Comparison of ENCODE assay signal across 24 cellular contexts in genomic region chr1:242569867-242570266, GRCh38. TPM values are rescaled to one million over a fixed set of nuclear protein-coding genes. Genes with fewer than 3 reads are reported as not detected.
DNase-seq lines count a peak whose midpoint lies in the region; FAIRE-seq and TF ChIP-seq lines count a peak whose summit lies in the region.
"Had no signal": no experiment of that assay in that cellular context is flagged by ENCODE, and none has a peak within 500 bp of the region (broad histone marks: within the 10 kb centered on the region; RNA-seq: fewer than 3 reads in every experiment).

No MANE protein-coding gene starts in this region.

- TF ChIP-seq CTCF in mammary epithelial cell (conservative IDR thresholded peaks at IDR 0.05 in 1 of 2, IDR thresholded peaks at IDR 0.05 in 1 of 2; ENCODE audit: extremely low read depth in 1 of 2, insufficient read depth in 1 of 2, low read depth in 1 of 2, low read length in 2 of 2) (no peak), breast epithelium (IDR thresholded peaks at IDR 0.05) (no peak), epithelial cell of proximal tubule (conservative IDR thresholded peaks at IDR 0.05; ENCODE audit: low read depth, low read length) (no peak), kidney (IDR thresholded peaks at IDR 0.05; ENCODE audit: borderline replicate concordance, extremely low read depth, insufficient read depth) (no peak)

- H3K27me3 ChIP-seq in mammary epithelial cell (ENCODE audit: insufficient read depth, low read length) (no peaks in the 10 kb centered on the region), breast epithelium (no peaks in the 10 kb centered on the region)

- H3K27ac ChIP-seq in mammary epithelial cell (ENCODE audit: insufficient read depth, low read depth, low read length) = no peak overlapping the region
- no peak overlapping the region for H3K27ac ChIP-seq in breast epithelium
- H3K27ac ChIP-seq in mesodermal cell (ENCODE audit: low read depth, low read length, severe bottlenecking) = peak overlapping the region; percentile 30
- H3K27ac ChIP-seq in kidney (ENCODE audit: low read depth in 2 of 2, low read length in 2 of 2) = no peak overlapping the region

- dilution Hi-C loops in mammary epithelial cell (cut with HindIII; ENCODE audit: low sequenced_read_pairs) = no loop called here

- H3K9me3 Mint-ChIP-seq in activated T-cell treated with anti-CD3 and anti-CD28 coated beads, Interleukin-2, amount 50 U/mL, for 24 hours = no peaks in the 10 kb centered on the region
- no peaks in the 10 kb centered on the region for H3K9me3 Mint-ChIP-seq in T-helper 2 cell treated with Interferon-gamma antibody and Interleukin-4, amounts not matched to agents 5 μg/mL and 100 μg/mL, for 36 hours

- intact Hi-C loops in mammary epithelial cell (cut with micrococcal nuclease) (no loop called here), breast epithelium (cut with DNase I; ENCODE audit: low total_unique reads) (no loop called here), kidney (cut with DNase I) (no loop called here)

- no peak overlapping the region for H2AFZ ChIP-seq in mammary epithelial cell (ENCODE audit: low read depth, low read length)

- H3K27ac Mint-ChIP-seq in activated T-cell treated with anti-CD3 and anti-CD28 coated beads, Interleukin-2, amount 50 U/mL, for 24 hours = no peak overlapping the region
- H3K27ac Mint-ChIP-seq in T-helper 2 cell treated with Interferon-gamma antibody and Interleukin-4, amounts not matched to agents 5 μg/mL and 100 μg/mL, for 36 hours = no peak overlapping the region
- H3K27ac Mint-ChIP-seq: CD8-positive, alpha-beta T cell had no signal

- no peak for TF ChIP-seq POLR2A in breast epithelium (IDR thresholded peaks at IDR 0.05)

- H3K4me2 ChIP-seq in mammary epithelial cell (ENCODE audit: insufficient read depth, low read depth, low read length) = no peak overlapping the region

- peak; percentile 70 for DNase-seq in mammary epithelial cell
- DNase-seq in breast epithelium (ENCODE audit: low spot score in 2 of 2) = no peak
- peak; percentile 37 for DNase-seq in epithelial cell of proximal tubule (ENCODE audit: low read depth)
- no peak for DNase-seq in kidney
- no peak for DNase-seq in activated T-cell treated with anti-CD3 and anti-CD28 coated beads, Interleukin-2, amount 50 U/mL, for 24 hours
- no peak for DNase-seq in T-helper 2 cell treated with Interferon-gamma antibody and Interleukin-4, amounts not matched to agents 5 μg/mL and 100 μg/mL, for 36 hours (ENCODE audit: low spot score)
- DNase-seq: 8988T; AML-193; C1 segment of cervical spinal cord; CD8-positive, alpha-beta T cell; DMS153; IMR-90; NCI-H1694; NCI-H2081; NCI-H446 treated with DMSO at 0.1 percent for 48 hours; NCI-H526 treated with DMSO at 0.1 percent for 48 hours; OCI-M1; Right ventricle myocardium superior had no signal

- WGBS in mammary epithelial cell (ENCODE audit: low coverage, missing lambda C conversion rate) = 23% methylated on average over 1 of the region's 1 CpG
- WGBS in mesodermal cell (ENCODE audit: insufficient coverage in 2 of 2), 2 experiments = no CpG with 5 or more reads among the region's 1 CpG

- BruUV-seq in mammary epithelial cell (replicated peaks; lab: Mats Ljungman, UMichigan) = no TSS peak

- no peaks in the 10 kb centered on the region for H3K79me2 ChIP-seq in mammary epithelial cell (ENCODE audit: insufficient read depth, low read length)

- peaks cover 4% of the 10 kb centered on the region for H3K4me1 ChIP-seq in mammary epithelial cell (ENCODE audit: insufficient read depth, low read length)
- H3K4me1 ChIP-seq in breast epithelium = no peaks in the 10 kb centered on the region
- H3K4me1 ChIP-seq in mesodermal cell (ENCODE audit: control insufficient read depth, insufficient read depth, low read length, poor library complexity, severe bottlenecking) = no peaks in the 10 kb centered on the region
- no peaks in the 10 kb centered on the region for H3K4me1 ChIP-seq in kidney (ENCODE audit: control insufficient read depth in 1 of 2, insufficient read depth in 1 of 2, low read depth in 1 of 2, low read length in 2 of 2)

- no peaks in the 10 kb centered on the region for H3K36me3 Mint-ChIP-seq in activated T-cell treated with anti-CD3 and anti-CD28 coated beads, Interleukin-2, amount 50 U/mL, for 24 hours (ENCODE audit: low read depth)
- H3K36me3 Mint-ChIP-seq in T-helper 2 cell treated with Interferon-gamma antibody and Interleukin-4, amounts not matched to agents 5 μg/mL and 100 μg/mL, for 36 hours (ENCODE audit: low read depth) = no peaks in the 10 kb centered on the region
- H3K36me3 Mint-ChIP-seq: CD8-positive, alpha-beta T cell had no signal

- CTCF ChIA-PET in mammary epithelial cell (lab: Charles Lee; ENCODE audit: low non-redundant PET) = no interaction called here

- no peak overlapping the region for H3K4me3 Mint-ChIP-seq in activated T-cell treated with anti-CD3 and anti-CD28 coated beads, Interleukin-2, amount 50 U/mL, for 24 hours
- H3K4me3 Mint-ChIP-seq in T-helper 2 cell treated with Interferon-gamma antibody and Interleukin-4, amounts not matched to agents 5 μg/mL and 100 μg/mL, for 36 hours = no peak overlapping the region
- H3K4me3 Mint-ChIP-seq: CD8-positive, alpha-beta T cell had no signal

- in situ Hi-C loops in mammary epithelial cell (cut with MboI; ENCODE audit: low sequenced_read_pairs in 2 of 2) = no loop called here

- no peak for FAIRE-seq in kidney (lab: Jason Lieb, UNC)
- FAIRE-seq: G401.6, GM12892, GM18507 had no signal

- no peaks in the 10 kb centered on the region for H3K4me1 Mint-ChIP-seq in activated T-cell treated with anti-CD3 and anti-CD28 coated beads, Interleukin-2, amount 50 U/mL, for 24 hours (ENCODE audit: low read depth)
- no peaks in the 10 kb centered on the region for H3K4me1 Mint-ChIP-seq in T-helper 2 cell treated with Interferon-gamma antibody and Interleukin-4, amounts not matched to agents 5 μg/mL and 100 μg/mL, for 36 hours (ENCODE audit: low read depth)

- H4K20me1 ChIP-seq in mammary epithelial cell (ENCODE audit: insufficient read depth, low read length) = no peaks in the 10 kb centered on the region

- H3K9ac ChIP-seq in mammary epithelial cell (ENCODE audit: insufficient read depth, low read length) (no peak overlapping the region), kidney (ENCODE audit: low read length in 2 of 2) (no peak overlapping the region)

- H3K36me3 ChIP-seq in mammary epithelial cell (ENCODE audit: insufficient read depth, low read length) (no peaks in the 10 kb centered on the region), breast epithelium (no peaks in the 10 kb centered on the region), mesodermal cell (ENCODE audit: control insufficient read depth, insufficient read depth, low read length) (no peaks in the 10 kb centered on the region), kidney (ENCODE audit: control insufficient read depth in 1 of 2, insufficient read depth in 2 of 2, low read length in 2 of 2) (no peaks in the 10 kb centered on the region)

- no peaks in the 10 kb centered on the region for H3K27me3 Mint-ChIP-seq in activated T-cell treated with anti-CD3 and anti-CD28 coated beads, Interleukin-2, amount 50 U/mL, for 24 hours
- H3K27me3 Mint-ChIP-seq in T-helper 2 cell treated with Interferon-gamma antibody and Interleukin-4, amounts not matched to agents 5 μg/mL and 100 μg/mL, for 36 hours (ENCODE audit: low read depth) = no peaks in the 10 kb centered on the region

- no peaks in the 10 kb centered on the region for H3K9me3 ChIP-seq in mammary epithelial cell (replicated peaks; ENCODE audit: insufficient read depth, low read length)
- peaks cover 0 to 4% of the 10 kb centered on the region in 2 donors for H3K9me3 ChIP-seq in breast epithelium
- H3K9me3 ChIP-seq in mesodermal cell (ENCODE audit: control insufficient read depth, low read length) = no peaks in the 10 kb centered on the region
- no peaks in the 10 kb centered on the region for H3K9me3 ChIP-seq in kidney (ENCODE audit: control insufficient read depth in 1 of 2, low read length in 2 of 2)

- H3K4me3 ChIP-seq in mammary epithelial cell (replicated peaks in 1 of 3; ENCODE audit: insufficient read depth in 1 of 3, low read depth in 2 of 3, low read length in 3 of 3) = no peak overlapping the region
- no peak overlapping the region for H3K4me3 ChIP-seq in breast epithelium
- no peak overlapping the region for H3K4me3 ChIP-seq in epithelial cell of proximal tubule (ENCODE audit: low read depth, low read length)
- H3K4me3 ChIP-seq in mesodermal cell (ENCODE audit: extremely low read depth, insufficient read depth, low read length, poor library complexity, severe bottlenecking) = no peak overlapping the region
- H3K4me3 ChIP-seq in kidney (ENCODE audit: low read length in 2 of 2) = no peak overlapping the region

RNA-seq across cellular contexts. Expression of gene PLD5, which starts 45.4 kb away (rescaled TPM):
- total RNA-seq in mammary epithelial cell (10 to 100 TPM in 1 of 2 donors, 1 to 10 TPM in 1; 6.5 to 25.1 TPM), breast epithelium (under 1 TPM; 0.32 to 0.98 (median 0.44) TPM), epithelial cell of proximal tubule (0.72 and 3.7 TPM in 2 replicates), kidney (0.47 TPM)
- polyA plus RNA-seq in mammary epithelial cell (7.4 TPM), kidney (ENCODE audit: insufficient read depth, low read depth, low replicate concordance) (0.24 TPM)
- 11.5 TPM for polyA minus RNA-seq in mammary epithelial cell
- 1.2 TPM for polyA plus RNA-seq in mesodermal cell (2013, experiment 1 of 2)
- polyA plus RNA-seq in mesodermal cell (2013, experiment 2 of 2) = 0.86 TPM
- total RNA-seq: CD8-positive, alpha-beta T cell; IMR-90; M059J; Right ventricle myocardium superior; SK-MEL-5 had no signal
- polyA plus RNA-seq: IMR-90 had no signal

Comparison
In these comparisons a context has a peak if more than half of its experiments do, and no peak if none do; other contexts are left out.
1. DNase-seq: peak in mammary epithelial cell (single experiment) and epithelial cell of proximal tubule (single experiment); none in breast epithelium (0 of 2), kidney (single experiment), activated T-cell treated with anti-CD3 and anti-CD28 coated beads, Interleukin-2, amount 50 U/mL, for 24 hours (single experiment) and T-helper 2 cell treated with Interferon-gamma antibody and Interleukin-4, amounts not matched to agents 5 μg/mL and 100 μg/mL, for 36 hours (single experiment).